ENCODE assay signal across 8 cellular contexts in the genomic region with DNA sequence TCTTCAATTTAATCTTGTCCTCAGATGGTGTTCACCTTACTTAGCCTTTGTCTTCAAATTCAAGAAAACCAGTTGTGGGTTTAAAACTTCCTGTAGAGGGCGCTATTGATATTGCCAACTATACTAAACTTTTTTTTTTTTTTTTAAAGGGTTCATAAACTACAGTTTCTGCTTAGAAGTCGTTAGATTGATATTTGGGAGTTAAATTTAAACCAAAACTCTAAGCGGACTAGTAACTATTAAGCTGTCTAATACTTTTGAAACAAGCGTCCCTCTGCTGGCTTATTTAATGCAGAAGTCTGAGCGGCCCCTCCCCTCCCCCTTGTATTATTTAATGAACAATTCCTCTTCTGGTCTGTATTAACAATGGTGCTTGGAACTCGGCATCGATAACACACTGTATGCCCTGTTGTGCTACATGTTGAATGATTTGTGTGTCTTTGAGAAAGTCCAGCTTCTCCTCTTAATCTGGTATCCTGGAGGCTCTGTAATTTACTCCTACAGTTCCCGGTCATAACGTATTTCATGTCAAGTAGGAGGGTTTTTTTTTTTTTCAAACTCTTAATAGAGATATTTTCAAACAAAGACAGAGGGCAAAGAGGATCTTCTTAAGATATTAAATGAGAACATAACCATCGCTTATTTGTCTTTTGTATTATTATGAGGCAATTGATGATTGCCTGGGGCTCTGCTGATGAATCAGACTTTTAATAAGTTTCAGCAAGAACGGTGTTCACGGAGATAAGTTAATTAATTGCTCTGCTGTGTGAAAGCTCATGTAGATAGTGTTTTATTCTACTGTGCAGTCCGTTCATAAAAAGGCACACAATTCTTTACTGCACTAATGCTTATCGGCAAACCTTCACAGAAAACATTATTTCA. TPM values are rescaled to one million over a fixed set of nuclear protein-coding genes. Genes with fewer than 3 reads are reported as not detected.
DNase-seq lines count a peak whose midpoint lies in the region; ATAC-seq and TF ChIP-seq lines count a peak whose summit lies in the region.

No MANE protein-coding gene starts in this region.

- TF ChIP-seq CTCF in GM12872 (IDR thresholded peaks at IDR 0.05; ENCODE audit: insufficient read depth, low read depth, low read length) (peak; percentile 54; the same call in 1 of the 3 replicates), prostate gland (IDR thresholded peaks at IDR 0.05) (peak; percentile 67 to 82 (median 74))

- H3K4me1 Mint-ChIP-seq in activated CD8-positive, alpha-beta memory T cell treated with anti-CD3 and anti-CD28 coated beads, Interleukin-2, amount 10 ng/mL, durations not matched to agents 7 days and 5 days: no peaks in the 10 kb centered on the region

- H3K9me3 ChIP-seq in prostate gland: no peaks in the 10 kb centered on the region

- H3K4me3 Mint-ChIP-seq in activated CD8-positive, alpha-beta memory T cell treated with anti-CD3 and anti-CD28 coated beads, Interleukin-2, amount 10 ng/mL, durations not matched to agents 7 days and 5 days: no peak overlapping the region

- no peaks in the 10 kb centered on the region for H3K36me3 Mint-ChIP-seq in activated CD8-positive, alpha-beta memory T cell treated with anti-CD3 and anti-CD28 coated beads, Interleukin-2, amount 10 ng/mL, durations not matched to agents 7 days and 5 days

- H3K27ac ChIP-seq in prostate gland: no peak overlapping the region

- H3K4me3 ChIP-seq in prostate gland: peak overlapping the region in 1 of 2 donors; percentile 7

- WGBS in prostate gland: 7% methylated on average over 14 of the region's 14 CpGs

- no peaks in the 10 kb centered on the region for H3K9me3 Mint-ChIP-seq in activated CD8-positive, alpha-beta memory T cell treated with anti-CD3 and anti-CD28 coated beads, Interleukin-2, amount 10 ng/mL, durations not matched to agents 7 days and 5 days (ENCODE audit: low read depth)

- no peaks in the 10 kb centered on the region for H3K36me3 ChIP-seq in prostate gland

- intact Hi-C loops in prostate gland (cut with DNase I): loop anchor here (2.0 to 5.0 kb wide), 2 partner anchors 238 to 465 kb away; no protein-coding TSS in a partner anchor

- H3K4me1 ChIP-seq in prostate gland (replicated peaks): no peaks in the 10 kb centered on the region

- no peaks in the 10 kb centered on the region for H3K27me3 ChIP-seq in prostate gland (replicated peaks; ENCODE audit: insufficient read depth)

- CTCF ChIA-PET in activated CD8-positive, alpha-beta memory T cell treated with anti-CD3 and anti-CD28 coated beads, Interleukin-2, amount 10 ng/mL, durations not matched to agents 7 days and 5 days (lab: Charles Lee): no interaction called here

- no peak overlapping the region for H3K27ac Mint-ChIP-seq in activated CD8-positive, alpha-beta memory T cell treated with anti-CD3 and anti-CD28 coated beads, Interleukin-2, amount 10 ng/mL, durations not matched to agents 7 days and 5 days

- H3K27me3 Mint-ChIP-seq in activated CD8-positive, alpha-beta memory T cell treated with anti-CD3 and anti-CD28 coated beads, Interleukin-2, amount 10 ng/mL, durations not matched to agents 7 days and 5 days: peaks cover 29% of the 10 kb centered on the region

- TF ChIP-seq POLR2A in prostate gland (IDR thresholded peaks at IDR 0.05): no peak

- ATAC-seq in activated CD8-positive, alpha-beta memory T cell treated with anti-CD3 and anti-CD28 coated beads, Interleukin-2, amount 10 ng/mL, durations not matched to agents 7 days and 5 days: no peak
- no peak for ATAC-seq in GM19324 (IDR thresholded peaks at IDR 0.05; ENCODE audit: low FRiP score, unreplicated experiment)

- peak; percentile 88 for DNase-seq in NCI-H1417 treated with DMSO at 0.1 percent for 48 hours (lab: John Stamatoyannopoulos, UW)
- DNase-seq in SW480 (ENCODE audit: low spot score): peak; percentile 70
- DNase-seq in globus pallidus (ENCODE audit: low spot score): peak; percentile 84
- peak; percentile 33 for DNase-seq in prostate gland (ENCODE audit: low spot score)
- DNase-seq in activated CD8-positive, alpha-beta memory T cell treated with anti-CD3 and anti-CD28 coated beads, Interleukin-2, amount 10 ng/mL, durations not matched to agents 7 days and 5 days: no peak
- DNase-seq in D341Med (ENCODE audit: low spot score): no peak

RNA-seq across cellular contexts. Expression of a gene that starts 22.6 kb away (rescaled TPM):
- 1 to 10 TPM in 1 of 2 donors, under 1 TPM in 1; 0.46 to 3.4 TPM for total RNA-seq in prostate gland
- total RNA-seq in activated CD8-positive, alpha-beta memory T cell treated with anti-CD3 and anti-CD28 coated beads, Interleukin-2, amount 10 ng/mL, durations not matched to agents 7 days and 5 days: not detected

Comparison
In these comparisons a context has a peak if more than half of its experiments do, and no peak if none do; other contexts are left out.
1. DNase-seq: peak in NCI-H1417 treated with DMSO at 0.1 percent for 48 hours (single experiment), SW480 (single experiment), globus pallidus (single experiment) and prostate gland (single experiment); none in activated CD8-positive, alpha-beta memory T cell treated with anti-CD3 and anti-CD28 coated beads, Interleukin-2, amount 10 ng/mL, durations not matched to agents 7 days and 5 days (single experiment) and D341Med (single experiment).